ENCODE assay signal across 15 cellular contexts in the genomic region with DNA sequence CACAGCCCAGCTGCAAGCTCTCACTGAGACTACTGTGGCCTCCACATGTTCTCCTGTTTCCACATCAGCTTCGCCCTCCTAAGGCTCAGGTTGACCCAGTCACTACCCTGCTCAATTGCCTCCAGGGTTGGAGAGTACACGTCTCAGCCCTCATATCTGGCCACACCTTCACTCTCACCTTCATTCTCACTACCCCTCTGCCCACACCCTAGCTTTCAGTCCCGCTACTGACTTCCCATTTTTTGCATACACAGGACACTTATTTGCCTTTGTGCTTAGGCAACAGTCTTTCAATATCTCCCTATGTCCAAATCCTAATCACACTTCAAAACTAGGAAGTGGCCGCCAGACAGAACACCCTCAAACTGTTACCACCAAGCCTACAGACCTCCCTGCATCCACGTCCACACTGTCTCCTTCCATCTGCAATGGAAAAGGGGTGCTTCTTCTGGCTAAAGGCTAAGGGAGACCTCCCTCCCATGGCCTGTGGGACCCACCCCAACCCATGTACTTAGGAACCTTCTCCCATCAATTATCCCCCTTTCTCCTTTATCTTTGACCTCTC. TPM values are rescaled to one million over a fixed set of nuclear protein-coding genes. Genes with fewer than 3 reads are reported as not detected.
"Had no signal": no experiment of that assay in that cellular context is flagged by ENCODE, and none has a peak within 500 bp of the region (broad histone marks: within the 10 kb centered on the region; RNA-seq: fewer than 3 reads in every experiment).

No MANE protein-coding gene starts in this region.

- H3K4me3 Mint-ChIP-seq: activated naive CD4-positive, alpha-beta T cell treated with anti-CD3 and anti-CD28 coated beads for 36 hours; dendritic cell treated with granulocyte-macrophage colony-stimulating factor and Interleukin-4, amounts not matched to agents 40 ng/mL and 50 ng/mL, for 4 days; effector memory CD8-positive, alpha-beta T cell; nephron; stimulated activated naive B cell treated with anti-CD40 and anti-IgM and Interleukin-4, amounts not matched to agents 10 μg/mL and 1 μg/mL and 100 μg/mL, for 72 hours had no signal

- DNase-seq: activated CD4-positive, CD25-positive, alpha-beta regulatory T cell treated with anti-CD3 and anti-CD28 coated beads, Interleukin-2, amount 50 U/mL, for 72 hours; activated naive CD4-positive, alpha-beta T cell treated with anti-CD3 and anti-CD28 coated beads for 36 hours; activated T-cell treated with anti-CD3 and anti-CD28 coated beads for 4 hours; effector memory CD8-positive, alpha-beta T cell; foreskin keratinocyte; nucleus accumbens; stimulated activated CD4-positive, alpha-beta T cell treated with anti-CD3 and anti-CD28 coated beads, Interleukin-2, amount 100 ng/mL, for 48 hours; stimulated activated naive B cell treated with anti-CD40 and anti-IgM and Interleukin-4, amounts not matched to agents 10 μg/mL and 1 μg/mL and 100 μg/mL, for 72 hours; T-helper 2 cell; tibial artery had no signal

- H3K36me3 ChIP-seq: ascending aorta, breast epithelium, tibial artery had no signal

- H3K36me3 Mint-ChIP-seq: stimulated activated naive B cell treated with anti-CD40 and anti-IgM and Interleukin-4, amounts not matched to agents 10 μg/mL and 1 μg/mL and 100 μg/mL, for 72 hours had no signal

- H3K4me3 ChIP-seq: ascending aorta, breast epithelium, tibial artery had no signal

- H3K27ac ChIP-seq: ascending aorta, breast epithelium, foreskin keratinocyte, tibial artery had no signal

- H3K9me3 Mint-ChIP-seq: activated naive CD4-positive, alpha-beta T cell treated with anti-CD3 and anti-CD28 coated beads for 36 hours; activated T-helper 2 cell treated with anti-CD3 and anti-CD28 coated beads, Interferon-gamma antibody, Interleukin-2, Interleukin-4, amounts not matched to agents 10 μg/mL and 5 μg/mL and 100 μg/mL, durations not matched to agents 14 hours and 24 hours and 36 hours; dendritic cell treated with granulocyte-macrophage colony-stimulating factor and Interleukin-4, amounts not matched to agents 40 ng/mL and 50 ng/mL, for 4 days; nephron had no signal

- H3K4me1 Mint-ChIP-seq: stimulated activated naive B cell treated with anti-CD40 and anti-IgM and Interleukin-4, amounts not matched to agents 10 μg/mL and 1 μg/mL and 100 μg/mL, for 72 hours had no signal

- ATAC-seq: effector memory CD8-positive, alpha-beta T cell; foreskin keratinocyte; stimulated activated naive B cell treated with anti-CD40 and anti-IgM and Interleukin-4, amounts not matched to agents 10 μg/mL and 1 μg/mL and 100 μg/mL, for 72 hours had no signal

- H3K4me1 ChIP-seq: ascending aorta, breast epithelium, foreskin keratinocyte, tibial artery had no signal

- H3K9me3 ChIP-seq: ascending aorta, breast epithelium, tibial artery had no signal

- H3K27me3 Mint-ChIP-seq: dendritic cell treated with granulocyte-macrophage colony-stimulating factor and Interleukin-4, amounts not matched to agents 40 ng/mL and 50 ng/mL, for 4 days had no signal

- H3K27ac Mint-ChIP-seq: activated naive CD4-positive, alpha-beta T cell treated with anti-CD3 and anti-CD28 coated beads for 36 hours; activated T-helper 2 cell treated with anti-CD3 and anti-CD28 coated beads, Interferon-gamma antibody, Interleukin-2, Interleukin-4, amounts not matched to agents 10 μg/mL and 5 μg/mL and 100 μg/mL, durations not matched to agents 14 hours and 24 hours and 36 hours; dendritic cell treated with granulocyte-macrophage colony-stimulating factor and Interleukin-4, amounts not matched to agents 40 ng/mL and 50 ng/mL, for 4 days; effector memory CD8-positive, alpha-beta T cell; nephron; stimulated activated naive B cell treated with anti-CD40 and anti-IgM and Interleukin-4, amounts not matched to agents 10 μg/mL and 1 μg/mL and 100 μg/mL, for 72 hours had no signal

- H3K27me3 ChIP-seq: ascending aorta, breast epithelium, tibial artery had no signal

RNA-seq across cellular contexts. Expression of a gene that starts 10.9 kb away (rescaled TPM):
- total RNA-seq: activated naive CD4-positive, alpha-beta T cell treated with anti-CD3 and anti-CD28 coated beads for 36 hours; activated T-helper 2 cell treated with anti-CD3 and anti-CD28 coated beads, Interferon-gamma antibody, Interleukin-2, Interleukin-4, amounts not matched to agents 10 μg/mL and 5 μg/mL and 100 μg/mL, durations not matched to agents 14 hours and 24 hours and 36 hours had no signal
